Comparison of ENCODE assay signal across 2 cellular contexts in genomic region chr22:21080435-21081137, GRCh38.
TF ChIP-seq lines count a peak whose summit lies in the region.

No MANE protein-coding gene starts in this region.

TF ChIP-seq in K562, 482 proteins besides CTCF, POLR2A, EP300 and RAD21 (continues in another document):
- TF ChIP-seq CHD4 (IDR thresholded peaks at IDR 0.05; ENCODE audit: insufficient read depth, insufficient replicate concordance, low read depth, low read length, poor library complexity, severe bottlenecking): no peak
- TF ChIP-seq HOXB6 (CRISPR knock-in tag; IDR thresholded peaks at IDR 0.05; ENCODE audit: borderline replicate concordance): 0 out of 2 replicates have a peak, but pooled peaks have one; percentile 30
- peak; percentile 6; the same call in 1 of the 2 replicates for TF ChIP-seq MCM3 (IDR thresholded peaks at IDR 0.05)
- TF ChIP-seq ELF2 (CRISPR knock-in tag; IDR thresholded peaks at IDR 0.05): no peak
- peak in 1 of 3 experiments; percentile 25 for TF ChIP-seq YY1 (IDR thresholded peaks at IDR 0.05; ENCODE audit: borderline replicate concordance in 1 of 3, control insufficient read depth in 1 of 3, extremely low read depth in 1 of 3, insufficient read depth in 3 of 3, insufficient read length in 1 of 3, insufficient replicate concordance in 2 of 3, low read depth in 1 of 3, low read length in 2 of 3)
- TF ChIP-seq FOXM1 (IDR thresholded peaks at IDR 0.05; ENCODE audit: low read depth): no peak
- 0 out of 2 replicates have a peak, but pooled peaks have one; percentile 20 for TF ChIP-seq FOXM1 (CRISPR knock-in tag; IDR thresholded peaks at IDR 0.05; ENCODE audit: low read depth)
- no peak for TF ChIP-seq STAT6 (CRISPR knock-in tag; IDR thresholded peaks at IDR 0.05)
- TF ChIP-seq RBM14 (IDR thresholded peaks at IDR 0.05; ENCODE audit: borderline replicate concordance, insufficient read depth, low read depth, low read length): 0 out of 2 replicates have a peak, but pooled peaks have one; percentile 90
- TF ChIP-seq IRF2 (CRISPR knock-in tag; IDR thresholded peaks at IDR 0.05): 0 out of 2 replicates have a peak, but pooled peaks have one; percentile 68
- TF ChIP-seq ZNF644 (tag; IDR thresholded peaks at IDR 0.05; ENCODE audit: low read depth): no peak
- TF ChIP-seq TBP (optimal IDR thresholded peaks at IDR 0.05; ENCODE audit: low read depth, low read length): no peak
- no peak for TF ChIP-seq HDGF (IDR thresholded peaks at IDR 0.05)
- no peak for TF ChIP-seq KLF13 (tag; IDR thresholded peaks at IDR 0.05; ENCODE audit: borderline replicate concordance, low read depth)
- no peak for TF ChIP-seq ID3 (CRISPR knock-in tag; IDR thresholded peaks at IDR 0.05)
- TF ChIP-seq ID3 (tag; IDR thresholded peaks at IDR 0.05): peak; percentile 54; the same call in 1 of the 2 replicates
- TF ChIP-seq ZNF282 (CRISPR knock-in tag; IDR thresholded peaks at IDR 0.05): 0 out of 2 replicates have a peak, but pooled peaks have one; percentile 13
- no peak for TF ChIP-seq HCFC1 (IDR thresholded peaks at IDR 0.05; ENCODE audit: low read depth, low read length)
- TF ChIP-seq ZNF699 (CRISPR knock-in tag; IDR thresholded peaks at IDR 0.05; ENCODE audit: insufficient replicate concordance): peak; percentile 52
- 0 out of 2 replicates have a peak, but pooled peaks have one; percentile 44 for TF ChIP-seq NR2C2 (CRISPR knock-in tag; IDR thresholded peaks at IDR 0.05)
- TF ChIP-seq NR2C2 (tag; IDR thresholded peaks at IDR 0.05): no peak
- no peak for TF ChIP-seq HMGXB4 (CRISPR knock-in tag; IDR thresholded peaks at IDR 0.05)
- TF ChIP-seq GATAD2A (IDR thresholded peaks at IDR 0.05): no peak
- TF ChIP-seq NFATC3 (IDR thresholded peaks at IDR 0.05): no peak
- TF ChIP-seq SREBF1 (IDR thresholded peaks at IDR 0.05; ENCODE audit: borderline replicate concordance, low read depth, low read length): 0 out of 2 replicates have a peak, but pooled peaks have one; percentile 39
- no peak for TF ChIP-seq PURB (CRISPR knock-in tag; IDR thresholded peaks at IDR 0.05; ENCODE audit: low read depth)
- no peak for TF ChIP-seq NEUROD1 (IDR thresholded peaks at IDR 0.05; ENCODE audit: borderline replicate concordance, low read depth, low read length, partially characterized antibody)

TF ChIP-seq in H1, 55 proteins besides CTCF, POLR2A, EP300 and RAD21:
- TF ChIP-seq, protein P1, sequence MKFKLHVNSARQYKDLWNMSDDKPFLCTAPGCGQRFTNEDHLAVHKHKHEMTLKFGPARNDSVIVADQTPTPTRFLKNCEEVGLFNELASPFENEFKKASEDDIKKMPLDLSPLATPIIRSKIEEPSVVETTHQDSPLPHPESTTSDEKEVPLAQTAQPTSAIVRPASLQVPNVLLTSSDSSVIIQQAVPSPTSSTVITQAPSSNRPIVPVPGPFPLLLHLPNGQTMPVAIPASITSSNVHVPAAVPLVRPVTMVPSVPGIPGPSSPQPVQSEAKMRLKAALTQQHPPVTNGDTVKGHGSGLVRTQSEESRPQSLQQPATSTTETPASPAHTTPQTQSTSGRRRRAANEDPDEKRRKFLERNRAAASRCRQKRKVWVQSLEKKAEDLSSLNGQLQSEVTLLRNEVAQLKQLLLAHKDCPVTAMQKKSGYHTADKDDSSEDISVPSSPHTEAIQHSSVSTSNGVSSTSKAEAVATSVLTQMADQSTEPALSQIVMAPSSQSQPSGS (IDR thresholded peaks at IDR 0.05; ENCODE audit: low read length): no peak
- TF ChIP-seq TCF12 (IDR thresholded peaks at IDR 0.05; ENCODE audit: low read depth, low read length) (no peak), PHF8 (conservative IDR thresholded peaks at IDR 0.05; ENCODE audit: low read depth, low read length) (no peak), MAX (IDR thresholded peaks at IDR 0.05) (no peak), HDAC6 (IDR thresholded peaks at IDR 0.05; ENCODE audit: low read depth, low read length) (no peak), CBX8 (IDR thresholded peaks at IDR 0.05; ENCODE audit: borderline replicate concordance, low read depth, low read length) (no peak), NANOG (IDR thresholded peaks at IDR 0.05; ENCODE audit: insufficient read depth, low read depth, low read length, poor library complexity, severe bottlenecking) (no peak), CEBPB (IDR thresholded peaks at IDR 0.05; ENCODE audit: low read depth, low read length) (no peak), CREB1 (IDR thresholded peaks at IDR 0.05) (no peak), RNF2 (IDR thresholded peaks at IDR 0.05; ENCODE audit: borderline replicate concordance, low read depth, low read length, missing control alignments, poor library complexity, severe bottlenecking) (no peak), CHD1 (IDR thresholded peaks at IDR 0.05; ENCODE audit: low read depth, low read length) (no peak), NRF1 (IDR thresholded peaks at IDR 0.05; ENCODE audit: low read depth, low read length) (no peak), TEAD4 (IDR thresholded peaks at IDR 0.05; ENCODE audit: low read depth, low read length) (no peak)
- TF ChIP-seq, protein P2, sequence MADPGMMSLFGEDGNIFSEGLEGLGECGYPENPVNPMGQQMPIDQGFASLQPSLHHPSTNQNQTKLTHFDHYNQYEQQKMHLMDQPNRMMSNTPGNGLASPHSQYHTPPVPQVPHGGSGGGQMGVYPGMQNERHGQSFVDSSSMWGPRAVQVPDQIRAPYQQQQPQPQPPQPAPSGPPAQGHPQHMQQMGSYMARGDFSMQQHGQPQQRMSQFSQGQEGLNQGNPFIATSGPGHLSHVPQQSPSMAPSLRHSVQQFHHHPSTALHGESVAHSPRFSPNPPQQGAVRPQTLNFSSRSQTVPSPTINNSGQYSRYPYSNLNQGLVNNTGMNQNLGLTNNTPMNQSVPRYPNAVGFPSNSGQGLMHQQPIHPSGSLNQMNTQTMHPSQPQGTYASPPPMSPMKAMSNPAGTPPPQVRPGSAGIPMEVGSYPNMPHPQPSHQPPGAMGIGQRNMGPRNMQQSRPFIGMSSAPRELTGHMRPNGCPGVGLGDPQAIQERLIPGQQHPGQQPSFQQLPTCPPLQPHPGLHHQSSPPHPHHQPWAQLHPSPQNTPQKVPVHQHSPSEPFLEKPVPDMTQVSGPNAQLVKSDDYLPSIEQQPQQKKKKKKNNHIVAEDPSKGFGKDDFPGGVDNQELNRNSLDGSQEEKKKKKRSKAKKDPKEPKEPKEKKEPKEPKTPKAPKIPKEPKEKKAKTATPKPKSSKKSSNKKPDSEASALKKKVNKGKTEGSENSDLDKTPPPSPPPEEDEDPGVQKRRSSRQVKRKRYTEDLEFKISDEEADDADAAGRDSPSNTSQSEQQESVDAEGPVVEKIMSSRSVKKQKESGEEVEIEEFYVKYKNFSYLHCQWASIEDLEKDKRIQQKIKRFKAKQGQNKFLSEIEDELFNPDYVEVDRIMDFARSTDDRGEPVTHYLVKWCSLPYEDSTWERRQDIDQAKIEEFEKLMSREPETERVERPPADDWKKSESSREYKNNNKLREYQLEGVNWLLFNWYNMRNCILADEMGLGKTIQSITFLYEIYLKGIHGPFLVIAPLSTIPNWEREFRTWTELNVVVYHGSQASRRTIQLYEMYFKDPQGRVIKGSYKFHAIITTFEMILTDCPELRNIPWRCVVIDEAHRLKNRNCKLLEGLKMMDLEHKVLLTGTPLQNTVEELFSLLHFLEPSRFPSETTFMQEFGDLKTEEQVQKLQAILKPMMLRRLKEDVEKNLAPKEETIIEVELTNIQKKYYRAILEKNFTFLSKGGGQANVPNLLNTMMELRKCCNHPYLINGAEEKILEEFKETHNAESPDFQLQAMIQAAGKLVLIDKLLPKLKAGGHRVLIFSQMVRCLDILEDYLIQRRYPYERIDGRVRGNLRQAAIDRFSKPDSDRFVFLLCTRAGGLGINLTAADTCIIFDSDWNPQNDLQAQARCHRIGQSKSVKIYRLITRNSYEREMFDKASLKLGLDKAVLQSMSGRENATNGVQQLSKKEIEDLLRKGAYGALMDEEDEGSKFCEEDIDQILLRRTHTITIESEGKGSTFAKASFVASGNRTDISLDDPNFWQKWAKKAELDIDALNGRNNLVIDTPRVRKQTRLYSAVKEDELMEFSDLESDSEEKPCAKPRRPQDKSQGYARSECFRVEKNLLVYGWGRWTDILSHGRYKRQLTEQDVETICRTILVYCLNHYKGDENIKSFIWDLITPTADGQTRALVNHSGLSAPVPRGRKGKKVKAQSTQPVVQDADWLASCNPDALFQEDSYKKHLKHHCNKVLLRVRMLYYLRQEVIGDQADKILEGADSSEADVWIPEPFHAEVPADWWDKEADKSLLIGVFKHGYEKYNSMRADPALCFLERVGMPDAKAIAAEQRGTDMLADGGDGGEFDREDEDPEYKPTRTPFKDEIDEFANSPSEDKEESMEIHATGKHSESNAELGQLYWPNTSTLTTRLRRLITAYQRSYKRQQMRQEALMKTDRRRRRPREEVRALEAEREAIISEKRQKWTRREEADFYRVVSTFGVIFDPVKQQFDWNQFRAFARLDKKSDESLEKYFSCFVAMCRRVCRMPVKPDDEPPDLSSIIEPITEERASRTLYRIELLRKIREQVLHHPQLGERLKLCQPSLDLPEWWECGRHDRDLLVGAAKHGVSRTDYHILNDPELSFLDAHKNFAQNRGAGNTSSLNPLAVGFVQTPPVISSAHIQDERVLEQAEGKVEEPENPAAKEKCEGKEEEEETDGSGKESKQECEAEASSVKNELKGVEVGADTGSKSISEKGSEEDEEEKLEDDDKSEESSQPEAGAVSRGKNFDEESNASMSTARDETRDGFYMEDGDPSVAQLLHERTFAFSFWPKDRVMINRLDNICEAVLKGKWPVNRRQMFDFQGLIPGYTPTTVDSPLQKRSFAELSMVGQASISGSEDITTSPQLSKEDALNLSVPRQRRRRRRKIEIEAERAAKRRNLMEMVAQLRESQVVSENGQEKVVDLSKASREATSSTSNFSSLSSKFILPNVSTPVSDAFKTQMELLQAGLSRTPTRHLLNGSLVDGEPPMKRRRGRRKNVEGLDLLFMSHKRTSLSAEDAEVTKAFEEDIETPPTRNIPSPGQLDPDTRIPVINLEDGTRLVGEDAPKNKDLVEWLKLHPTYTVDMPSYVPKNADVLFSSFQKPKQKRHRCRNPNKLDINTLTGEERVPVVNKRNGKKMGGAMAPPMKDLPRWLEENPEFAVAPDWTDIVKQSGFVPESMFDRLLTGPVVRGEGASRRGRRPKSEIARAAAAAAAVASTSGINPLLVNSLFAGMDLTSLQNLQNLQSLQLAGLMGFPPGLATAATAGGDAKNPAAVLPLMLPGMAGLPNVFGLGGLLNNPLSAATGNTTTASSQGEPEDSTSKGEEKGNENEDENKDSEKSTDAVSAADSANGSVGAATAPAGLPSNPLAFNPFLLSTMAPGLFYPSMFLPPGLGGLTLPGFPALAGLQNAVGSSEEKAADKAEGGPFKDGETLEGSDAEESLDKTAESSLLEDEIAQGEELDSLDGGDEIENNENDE (IDR thresholded peaks at IDR 0.05; ENCODE audit: insufficient replicate concordance, low read length): no peak
